Comparison of ENCODE assay signal across 13 cellular contexts in the genomic region with DNA sequence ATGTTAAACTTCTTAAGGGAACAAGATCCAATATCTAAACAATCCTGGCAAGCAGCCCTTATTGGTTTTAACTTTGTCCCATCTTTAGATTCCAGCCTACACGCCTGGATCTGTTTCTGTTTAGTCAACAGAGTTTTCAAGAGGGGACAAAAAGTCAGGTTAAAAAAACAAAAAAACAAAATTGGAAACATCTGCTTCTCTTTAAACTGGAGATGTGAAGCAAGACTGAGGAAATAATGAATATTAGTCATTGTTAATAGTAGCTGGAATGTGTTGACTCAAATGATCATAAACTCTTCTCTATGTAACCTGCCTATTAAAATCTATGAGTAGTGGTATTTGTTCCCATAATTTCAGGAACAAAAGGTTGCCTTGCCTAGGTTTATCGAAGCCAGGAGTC. TPM values are rescaled to one million over a fixed set of nuclear protein-coding genes. Genes with fewer than 3 reads are reported as not detected.
A peak's percentile ranks its signal among the peaks of the same experiment; 100 is the strongest.
DNase-seq lines count a peak whose midpoint lies in the region; ATAC-seq, FAIRE-seq and TF ChIP-seq lines count a peak whose summit lies in the region.
"Had no signal": no experiment of that assay in that cellular context is flagged by ENCODE, and none has a peak within 500 bp of the region (broad histone marks: within the 10 kb centered on the region; RNA-seq: fewer than 3 reads in every experiment).

No MANE protein-coding gene starts in this region.

- H3K27ac Mint-ChIP-seq in nephron (peak overlapping the region; percentile 87 to 94 (median 91)), T-helper 17 cell (no peak overlapping the region)
- H3K27ac Mint-ChIP-seq: activated CD8-positive, alpha-beta memory T cell treated with anti-CD3 and anti-CD28 coated beads, Interleukin-2, amount 10 ng/mL, durations not matched to agents 7 days and 5 days had no signal

- H4K20me1 ChIP-seq in HepG2 (ENCODE audit: insufficient read depth, low read length), result no peaks in the 10 kb centered on the region

- DNase-seq in HepG2 (ENCODE audit: low spot score) (no peak), fibroblast of mammary gland (ENCODE audit: low read depth) (peak; percentile 99), aorta (no peak), anterior cingulate cortex (lab: John Stamatoyannopoulos, UW) (no peak), T-helper 17 cell (no peak), NCI-H1694 treated with DMSO at 0.1 percent for 48 hours (lab: John Stamatoyannopoulos, UW) (no peak)
- DNase-seq: activated CD8-positive, alpha-beta memory T cell treated with anti-CD3 and anti-CD28 coated beads, Interleukin-2, amount 10 ng/mL, durations not matched to agents 7 days and 5 days; H7; NCI-H524 treated with DMSO at 0.1 percent for 48 hours; SW 1271 had no signal

- H3K4me1 ChIP-seq in liver (ENCODE audit: control insufficient read depth in 4 of 4, insufficient read depth in 4 of 4, low read length in 3 of 4) (peaks cover 2 to 9% (median 5%) of the 10 kb centered on the region in 4 donors), HepG2 (ENCODE audit: insufficient read depth, low read length) (no peaks in the 10 kb centered on the region), aorta (ENCODE audit: control insufficient read depth in 1 of 2, insufficient read depth in 2 of 2, low read length in 2 of 2) (no peaks in the 10 kb centered on the region)

- POLR2A ChIA-PET in HepG2 (lab: Yijun Ruan, JAX), result no interaction called here

- H3K4me1 Mint-ChIP-seq in nephron (peaks cover 14% of the 10 kb centered on the region), T-helper 17 cell (peaks cover 4% of the 10 kb centered on the region)
- H3K4me1 Mint-ChIP-seq: activated CD8-positive, alpha-beta memory T cell treated with anti-CD3 and anti-CD28 coated beads, Interleukin-2, amount 10 ng/mL, durations not matched to agents 7 days and 5 days had no signal

- TF ChIP-seq RAD21 in liver (IDR thresholded peaks at IDR 0.05) (no peak), HepG2 (CRISPR knock-in tag; IDR thresholded peaks at IDR 0.05) (no peak)

- intact Hi-C loops in HepG2 (cut with micrococcal nuclease; ENCODE audit: unreplicated experiment) (loop anchor here (1.0 kb wide), 1 partner anchor 8 kb away; no protein-coding TSS in a partner anchor), aorta (cut with DNase I) (loop anchor here in 1 of 2 donors (10.0 kb wide), 1 partner anchor 45 kb away; no protein-coding TSS in a partner anchor)

- no TSS peak for BruUV-seq in HepG2 (replicated peaks; lab: Mats Ljungman, UMichigan)

- TF ChIP-seq CTCF in liver (IDR thresholded peaks at IDR 0.05; ENCODE audit: low read depth, low read length, missing input control) (no peak), HepG2 (CRISPR knock-in tag; IDR thresholded peaks at IDR 0.05) (no peak), fibroblast of mammary gland (conservative IDR thresholded peaks at IDR 0.05; ENCODE audit: control insufficient read depth, insufficient read depth, low read depth, low read length) (no peak), nephron (IDR thresholded peaks at IDR 0.05; ENCODE audit: unreplicated experiment in 3 of 3) (no peak)

- no peak for FAIRE-seq in HepG2 (lab: Jason Lieb, UNC)
- FAIRE-seq: A204.1 had no signal

- H3K36me3 Mint-ChIP-seq in nephron (ENCODE audit: low read depth) (peaks cover 62% of the 10 kb centered on the region), T-helper 17 cell (ENCODE audit: low read depth) (no peaks in the 10 kb centered on the region)
- H3K36me3 Mint-ChIP-seq: activated CD8-positive, alpha-beta memory T cell treated with anti-CD3 and anti-CD28 coated beads, Interleukin-2, amount 10 ng/mL, durations not matched to agents 7 days and 5 days had no signal

- no peak overlapping the region for H3K4me3 Mint-ChIP-seq in nephron
- H3K4me3 Mint-ChIP-seq in T-helper 17 cell, result no peak overlapping the region
- H3K4me3 Mint-ChIP-seq: activated CD8-positive, alpha-beta memory T cell treated with anti-CD3 and anti-CD28 coated beads, Interleukin-2, amount 10 ng/mL, durations not matched to agents 7 days and 5 days had no signal

- H3K9me3 ChIP-seq in liver (ENCODE audit: control insufficient read depth in 4 of 4, low read length in 3 of 4), result no peaks in the 10 kb centered on the region
- no peaks in the 10 kb centered on the region for H3K9me3 ChIP-seq in HepG2 (ENCODE audit: low read length)
- H3K9me3 ChIP-seq in aorta (ENCODE audit: control insufficient read depth, low read length), result no peaks in the 10 kb centered on the region
- no peaks in the 10 kb centered on the region for H3K9me3 ChIP-seq in T-helper 17 cell (ENCODE audit: control insufficient read depth, low read length, poor library complexity, severe bottlenecking)

- H3K27ac ChIP-seq in liver (ENCODE audit: low read depth in 1 of 2, low read length in 2 of 2) (peak overlapping the region in 1 of 2 donors; percentile 9), HepG2 (ENCODE audit: extremely low read length, insufficient read depth, low read length) (no peak overlapping the region), aorta (ENCODE audit: low read depth in 1 of 2, low read length in 2 of 2) (no peak overlapping the region)

- no peak overlapping the region for H3K4me2 ChIP-seq in HepG2 (ENCODE audit: low read depth, low read length)

- no peak for TF ChIP-seq POLR2A in HepG2 (IDR thresholded peaks at IDR 0.05; ENCODE audit: insufficient read depth in 1 of 2, low read depth in 2 of 2, low read length in 2 of 2)

- no peak overlapping the region for H3K4me3 ChIP-seq in liver (ENCODE audit: low read depth in 1 of 3, low read length in 3 of 3)
- H3K4me3 ChIP-seq in HepG2 (replicated peaks in 1 of 3; ENCODE audit: insufficient read depth in 1 of 3, low read depth in 2 of 3, low read length in 3 of 3), result no peak overlapping the region
- H3K4me3 ChIP-seq in fibroblast of mammary gland (ENCODE audit: control insufficient read depth, low read depth, low read length), result no peak overlapping the region
- H3K4me3 ChIP-seq in aorta (ENCODE audit: low read length in 2 of 2), result no peak overlapping the region

- H3K27me3 ChIP-seq in liver (ENCODE audit: control insufficient read depth in 4 of 4, insufficient read depth in 4 of 4, low read length in 3 of 4), result no peaks in the 10 kb centered on the region
- H3K27me3 ChIP-seq in HepG2 (ENCODE audit: control insufficient read depth in 1 of 2, insufficient read depth in 2 of 2, low read length in 2 of 2), result no peaks in the 10 kb centered on the region
- no peaks in the 10 kb centered on the region for H3K27me3 ChIP-seq in aorta (ENCODE audit: control insufficient read depth in 1 of 2, insufficient read depth in 2 of 2, low read length in 1 of 2)

- no peaks in the 10 kb centered on the region for H3K9me3 Mint-ChIP-seq in nephron

- 52% methylated on average over 2 of the region's 2 CpGs for WGBS in liver
- WGBS in HepG2 (ENCODE audit: low lambda C conversion rate), result 92% methylated on average over 2 of the region's 2 CpGs
- 72 to 74% methylated on average over 2 of the region's 2 CpGs for WGBS in aorta, 2 donors

- H3K36me3 ChIP-seq in liver (ENCODE audit: control insufficient read depth in 4 of 4, insufficient read depth in 3 of 4, low read depth in 1 of 4, low read length in 3 of 4) (peaks cover 13 to 38% (median 26%) of the 10 kb centered on the region in 4 donors), HepG2 (replicated peaks in 1 of 2; ENCODE audit: control insufficient read depth in 1 of 2, insufficient read depth in 2 of 2, low read length in 2 of 2) (peaks cover 8 to 58% of the 10 kb centered on the region in 2 experiments), aorta (ENCODE audit: control insufficient read depth in 1 of 2, insufficient read depth in 2 of 2, low read length in 1 of 2) (peaks cover 2 to 3% of the 10 kb centered on the region in 2 donors)

- H2AFZ ChIP-seq in HepG2 (ENCODE audit: low read length), result no peak overlapping the region

- in situ Hi-C loops in HepG2 (cut with HindIII; ENCODE audit: extremely low pct_ligation_motif_present, low pct_unique_long_range_greater_than_20kb), result no loop called here

- no peaks in the 10 kb centered on the region for H3K79me2 ChIP-seq in HepG2 (ENCODE audit: insufficient read depth, low read length)

- ATAC-seq in HepG2 (no peak), aorta (ENCODE audit: low FRiP score) (peak; percentile 77), T-helper 17 cell (no peak)
- ATAC-seq: activated CD8-positive, alpha-beta memory T cell treated with anti-CD3 and anti-CD28 coated beads, Interleukin-2, amount 10 ng/mL, durations not matched to agents 7 days and 5 days had no signal

- H3K27me3 Mint-ChIP-seq in nephron (ENCODE audit: low read depth) (no peaks in the 10 kb centered on the region), T-helper 17 cell (no peaks in the 10 kb centered on the region)
- H3K27me3 Mint-ChIP-seq: activated CD8-positive, alpha-beta memory T cell treated with anti-CD3 and anti-CD28 coated beads, Interleukin-2, amount 10 ng/mL, durations not matched to agents 7 days and 5 days had no signal

- CTCF ChIA-PET in HepG2 (lab: Yijun Ruan, JAX; ENCODE audit: low intra/inter-chr PET ratio, low total read pairs), result no interaction called here

- H3K9ac ChIP-seq in liver (ENCODE audit: low read depth in 1 of 2, low read length in 2 of 2), result no peak overlapping the region
- no peak overlapping the region for H3K9ac ChIP-seq in HepG2 (ENCODE audit: insufficient read depth, low read depth, low read length)

- TF ChIP-seq EP300 in HepG2 (IDR thresholded peaks at IDR 0.05; ENCODE audit: low read depth in 2 of 2, low read length in 2 of 2), result no peak
- no peak for TF ChIP-seq EP300 in HepG2 (CRISPR knock-in tag; IDR thresholded peaks at IDR 0.05; ENCODE audit: borderline replicate concordance)

RNA-seq across cellular contexts. Expression of a gene that starts 55.0 kb away (rescaled TPM):
- total RNA-seq in liver, result 10 to 100 TPM; 65.3 to 90.1 TPM
- 10 to 100 TPM; 21.2 to 45.1 TPM for polyA plus RNA-seq in liver
- total RNA-seq in HepG2 (2016; rRNA removed; fragmentation: Illumina TruSeq; extraction: Trizol), result 29.3 and 50.2 TPM in 2 replicates
- total RNA-seq in HepG2 (2016; cell fraction: cytosol; rRNA removed; fragmentation: Illumina TruSeq; extraction: Trizol; ENCODE audit: low read depth), result 5.0 and 5.1 TPM in 2 replicates
- total RNA-seq in HepG2 (2016; cell fraction: insoluble cytoplasmic fraction; rRNA removed; fragmentation: Illumina TruSeq; extraction: Trizol), result 22.1 and 49.8 TPM in 2 replicates
- 10.8 and 12.4 TPM in 2 replicates for total RNA-seq in HepG2 (2016; cell fraction: membrane; rRNA removed; fragmentation: Illumina TruSeq; extraction: Trizol)
- total RNA-seq in HepG2 (2016; cell fraction: nucleus; rRNA removed; fragmentation: Illumina TruSeq; extraction: Trizol), result 68.9 and 87.3 TPM in 2 replicates
- polyA plus RNA-seq in HepG2 (2011; rRNA removed), result 56.1 and 77.2 TPM in 2 replicates
- polyA plus RNA-seq in HepG2 (2011; cell fraction: cytosol; rRNA removed), result 45.0 and 56.5 TPM in 2 replicates
- polyA plus RNA-seq in HepG2 (2011; cell fraction: nucleus; rRNA removed), result 102 and 105 TPM in 2 replicates
- 122 and 152 TPM in 2 replicates for polyA plus RNA-seq in HepG2 (2012)
- polyA plus RNA-seq in HepG2 (2016; cell fraction: cytosol; fragmentation: Illumina TruSeq; extraction: Trizol; ENCODE audit: low read depth), result 2.7 and 3.2 TPM in 2 replicates
- 25.6 and 37.4 TPM in 2 replicates for polyA plus RNA-seq in HepG2 (2016; cell fraction: insoluble cytoplasmic fraction; fragmentation: Illumina TruSeq; extraction: Trizol; ENCODE audit: low read depth)
- 7.7 and 9.8 TPM in 2 replicates for polyA plus RNA-seq in HepG2 (2016; cell fraction: membrane; fragmentation: Illumina TruSeq; extraction: Trizol; ENCODE audit: low read depth)
- polyA plus RNA-seq in HepG2 (2016; cell fraction: nucleus; fragmentation: Illumina TruSeq; extraction: Trizol; ENCODE audit: insufficient read depth, low read depth), result 108 and 114 TPM in 2 replicates
- polyA minus RNA-seq in HepG2 (2011; rRNA and poly(A)+ RNA removed; ENCODE audit: low replicate concordance), result 173 TPM in 1 of 2 replicates, not detected in the other
- 109 and 121 TPM in 2 replicates for polyA minus RNA-seq in HepG2 (2011; cell fraction: cytosol; rRNA and poly(A)+ RNA removed)
- 60.0 and 68.8 TPM in 2 replicates for polyA minus RNA-seq in HepG2 (2011; cell fraction: nucleus; rRNA and poly(A)+ RNA removed)
- 10 to 100 TPM; 63.3 to 69.5 TPM for total RNA-seq in aorta
- polyA plus RNA-seq in aorta, result 10 to 100 TPM; 11.0 to 57.5 TPM
- 1 to 10 TPM in 1 of 2 donors, under 1 TPM in 1; 0.45 to 2.6 TPM for total RNA-seq in T-helper 17 cell
